ENCODE assay signal across 2 cellular contexts in genomic region chr17:13888043-13888442, GRCh38.
TF ChIP-seq lines count a peak whose summit lies in the region.

No MANE protein-coding gene starts in this region.

TF ChIP-seq in SK-N-SH, 30 proteins besides CTCF, POLR2A, EP300 and RAD21 (continued from another document):
- no peak for TF ChIP-seq USF2 (IDR thresholded peaks at IDR 0.05; ENCODE audit: borderline replicate concordance, low read depth, low read length)
- TF ChIP-seq MAX (IDR thresholded peaks at IDR 0.05; ENCODE audit: low read depth): no peak
- TF ChIP-seq GATA2 (CRISPR knock-in tag; IDR thresholded peaks at IDR 0.05): no peak

TF ChIP-seq in SK-N-SH treated with all-trans-retinoic acid at 6 μM for 48 hours, 23 proteins besides CTCF, POLR2A, EP300 and RAD21 (continued from another document):
- TF ChIP-seq, protein P1, sequence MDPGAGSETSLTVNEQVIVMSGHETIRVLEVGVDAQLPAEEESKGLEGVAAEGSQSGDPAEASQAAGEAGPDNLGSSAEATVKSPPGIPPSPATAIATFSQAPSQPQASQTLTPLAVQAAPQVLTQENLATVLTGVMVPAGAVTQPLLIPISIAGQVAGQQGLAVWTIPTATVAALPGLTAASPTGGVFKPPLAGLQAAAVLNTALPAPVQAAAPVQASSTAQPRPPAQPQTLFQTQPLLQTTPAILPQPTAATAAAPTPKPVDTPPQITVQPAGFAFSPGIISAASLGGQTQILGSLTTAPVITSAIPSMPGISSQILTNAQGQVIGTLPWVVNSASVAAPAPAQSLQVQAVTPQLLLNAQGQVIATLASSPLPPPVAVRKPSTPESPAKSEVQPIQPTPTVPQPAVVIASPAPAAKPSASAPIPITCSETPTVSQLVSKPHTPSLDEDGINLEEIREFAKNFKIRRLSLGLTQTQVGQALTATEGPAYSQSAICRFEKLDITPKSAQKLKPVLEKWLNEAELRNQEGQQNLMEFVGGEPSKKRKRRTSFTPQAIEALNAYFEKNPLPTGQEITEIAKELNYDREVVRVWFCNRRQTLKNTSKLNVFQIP (CRISPR knock-in tag; IDR thresholded peaks at IDR 0.05; ENCODE audit: borderline replicate concordance, low read depth): no peak
- TF ChIP-seq ZFP30 (CRISPR knock-in tag; IDR thresholded peaks at IDR 0.05): no peak
